Comparison of ENCODE assay signal across 1 cellular context in the genomic region with DNA sequence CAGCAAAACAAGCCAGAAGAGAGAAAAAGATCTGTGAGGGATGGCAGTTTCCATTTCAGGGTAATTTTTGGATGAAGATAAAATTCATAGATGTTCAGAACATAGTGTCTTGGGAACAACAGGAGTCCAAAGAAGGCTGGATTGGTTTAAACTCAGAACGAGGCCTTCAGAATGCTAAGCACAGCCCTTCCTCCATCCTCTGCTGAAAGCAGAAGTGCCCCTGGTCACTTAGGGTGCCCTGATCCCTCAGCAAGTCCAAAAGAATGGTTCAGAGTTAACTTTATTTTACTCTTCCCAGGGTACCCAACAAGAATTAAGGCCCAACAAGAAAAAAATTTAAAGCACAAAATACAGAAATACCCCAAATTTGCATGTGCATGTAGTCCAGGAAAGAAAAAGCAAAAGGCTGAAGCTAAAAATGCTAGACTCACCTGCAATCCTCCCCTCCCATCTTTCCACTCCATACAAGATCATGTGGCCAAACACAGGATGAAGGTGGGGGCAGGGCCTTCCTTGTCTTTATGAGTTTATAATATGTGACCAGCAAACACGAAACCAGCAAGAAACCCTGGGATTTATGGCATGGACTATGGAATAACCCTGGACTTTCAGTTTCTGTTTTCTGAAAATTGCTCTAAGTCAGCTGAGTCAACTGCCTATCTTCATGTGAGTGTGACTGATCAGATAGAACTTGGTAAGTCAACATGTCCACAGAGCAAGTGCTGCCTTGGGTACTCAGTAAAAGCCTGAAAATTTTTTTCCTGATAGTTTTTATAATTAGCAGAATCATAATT.
TF ChIP-seq lines count a peak whose summit lies in the region.

No MANE protein-coding gene starts in this region.

TF ChIP-seq in endothelial cell of umbilical vein, 7 proteins besides CTCF, POLR2A, EP300 and RAD21 (continued from another document):
- TF ChIP-seq, protein P1, sequence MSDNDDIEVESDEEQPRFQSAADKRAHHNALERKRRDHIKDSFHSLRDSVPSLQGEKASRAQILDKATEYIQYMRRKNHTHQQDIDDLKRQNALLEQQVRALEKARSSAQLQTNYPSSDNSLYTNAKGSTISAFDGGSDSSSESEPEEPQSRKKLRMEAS (IDR thresholded peaks at IDR 0.05; ENCODE audit: insufficient read depth, insufficient read length): no peak
- TF ChIP-seq POLR2AphosphoS5 (IDR thresholded peaks at IDR 0.05; ENCODE audit: insufficient read depth, low read depth, low read length) (no peak), MYC (IDR thresholded peaks at IDR 0.05; ENCODE audit: low read depth, low read length) (no peak), GATA2 (IDR thresholded peaks at IDR 0.05; ENCODE audit: insufficient read depth, insufficient read length, low read depth, low read length) (no peak), EZH2 (IDR thresholded peaks at IDR 0.05; ENCODE audit: borderline replicate concordance, low read depth, low read length, severe bottlenecking) (no peak), JUN (IDR thresholded peaks at IDR 0.05; ENCODE audit: borderline replicate concordance, insufficient read depth, insufficient read length, low read depth) (no peak)
